ENCODE assay signal across 15 cellular contexts in the genomic region with DNA sequence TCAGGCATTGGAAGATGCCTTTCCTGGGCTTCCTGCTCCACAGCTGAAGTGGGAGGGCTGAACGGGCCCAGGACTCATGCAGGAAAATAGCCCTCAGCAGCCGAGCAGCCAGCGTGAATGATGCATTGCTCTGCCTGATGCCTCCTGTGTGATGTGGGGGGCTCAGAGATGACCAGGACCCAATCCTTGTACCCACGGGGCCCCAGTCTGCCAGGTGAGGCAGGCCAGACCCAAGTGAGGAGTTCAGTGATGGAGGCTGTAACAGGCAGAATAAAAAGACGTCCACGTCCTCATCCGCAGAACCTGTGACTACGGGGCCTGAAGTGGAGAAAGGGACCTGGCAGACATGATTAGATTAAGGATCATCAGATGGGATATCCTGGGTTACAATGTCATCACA.
DNase-seq lines count a peak whose midpoint lies in the region; ATAC-seq and TF ChIP-seq lines count a peak whose summit lies in the region.
"Had no signal": no experiment of that assay in that cellular context is flagged by ENCODE, and none has a peak within 500 bp of the region (broad histone marks: within the 10 kb centered on the region; RNA-seq: fewer than 3 reads in every experiment).

No MANE protein-coding gene starts in this region.

- H3K27me3 Mint-ChIP-seq in brain: peaks cover 7% of the 10 kb centered on the region
- peaks cover 16% of the 10 kb centered on the region for H3K27me3 Mint-ChIP-seq in nephron progenitor cell (ENCODE audit: low read depth, poor library complexity)
- H3K27me3 Mint-ChIP-seq in type B pancreatic cell: peaks cover 5% of the 10 kb centered on the region
- no peaks in the 10 kb centered on the region for H3K27me3 Mint-ChIP-seq in activated CD4-positive, alpha-beta T cell treated with anti-CD3 and anti-CD28 coated beads, Interleukin-2, amount 10 ng/mL, durations not matched to agents 7 days and 5 days

- H3K27ac Mint-ChIP-seq in brain: peak overlapping the region; percentile 18 to 89 (median 79)
- peak overlapping the region; percentile 70 for H3K27ac Mint-ChIP-seq in nephron progenitor cell
- H3K27ac Mint-ChIP-seq in type B pancreatic cell: no peak overlapping the region
- no peak overlapping the region for H3K27ac Mint-ChIP-seq in activated CD4-positive, alpha-beta T cell treated with anti-CD3 and anti-CD28 coated beads, Interleukin-2, amount 10 ng/mL, durations not matched to agents 7 days and 5 days

- CTCF ChIA-PET in activated CD4-positive, alpha-beta T cell treated with anti-CD3 and anti-CD28 coated beads, Interleukin-2, amount 10 ng/mL, durations not matched to agents 7 days and 5 days (lab: Charles Lee): no interaction called here

- H3K4me3 Mint-ChIP-seq in brain (peak overlapping the region in 1 of 5 experiments; percentile 18), nephron progenitor cell (no peak overlapping the region), type B pancreatic cell (no peak overlapping the region)
- no peak overlapping the region for H3K4me3 Mint-ChIP-seq in activated CD4-positive, alpha-beta T cell treated with anti-CD3 and anti-CD28 coated beads, Interleukin-2, amount 10 ng/mL, durations not matched to agents 7 days and 5 days

- ATAC-seq in GM21576 (IDR thresholded peaks at IDR 0.05; ENCODE audit: unreplicated experiment): no peak

- peaks cover 0 to 18% (median 13%) of the 10 kb centered on the region in 5 experiments for H3K9me3 Mint-ChIP-seq in brain
- H3K9me3 Mint-ChIP-seq in nephron progenitor cell: peaks cover 18% of the 10 kb centered on the region
- H3K9me3 Mint-ChIP-seq in type B pancreatic cell: no peaks in the 10 kb centered on the region
- H3K9me3 Mint-ChIP-seq in activated CD4-positive, alpha-beta T cell treated with anti-CD3 and anti-CD28 coated beads, Interleukin-2, amount 10 ng/mL, durations not matched to agents 7 days and 5 days: peaks cover 14% of the 10 kb centered on the region

- POLR2A ChIA-PET in activated CD4-positive, alpha-beta T cell treated with anti-CD3 and anti-CD28 coated beads, Interleukin-2, amount 10 ng/mL, durations not matched to agents 7 days and 5 days (lab: Charles Lee): no interaction called here

- H3K36me3 Mint-ChIP-seq in brain (no peaks in the 10 kb centered on the region), nephron progenitor cell (ENCODE audit: low read depth) (no peaks in the 10 kb centered on the region), type B pancreatic cell (peaks cover 1% of the 10 kb centered on the region)
- H3K36me3 Mint-ChIP-seq in activated CD4-positive, alpha-beta T cell treated with anti-CD3 and anti-CD28 coated beads, Interleukin-2, amount 10 ng/mL, durations not matched to agents 7 days and 5 days (ENCODE audit: low read depth): no peaks in the 10 kb centered on the region

- TF ChIP-seq CTCF in brain (conservative IDR thresholded peaks at IDR 0.05): no peak
- no peak for TF ChIP-seq CTCF in nephron progenitor cell (IDR thresholded peaks at IDR 0.05)
- TF ChIP-seq CTCF in type B pancreatic cell (conservative IDR thresholded peaks at IDR 0.05): no peak

- peaks cover 59% of the 10 kb centered on the region for H3K4me1 Mint-ChIP-seq in brain
- H3K4me1 Mint-ChIP-seq in nephron progenitor cell: peaks cover 56% of the 10 kb centered on the region
- H3K4me1 Mint-ChIP-seq in type B pancreatic cell (ENCODE audit: unreplicated experiment): peaks cover 4% of the 10 kb centered on the region
- H3K4me1 Mint-ChIP-seq in activated CD4-positive, alpha-beta T cell treated with anti-CD3 and anti-CD28 coated beads, Interleukin-2, amount 10 ng/mL, durations not matched to agents 7 days and 5 days: no peaks in the 10 kb centered on the region

- peak; percentile 37 for DNase-seq in activated effector memory CD4-positive, alpha-beta T cell treated with anti-CD3 and anti-CD28 coated beads, Interleukin-2, amount 50 U/mL, for 16 hours
- DNase-seq in activated effector memory CD4-positive, alpha-beta T cell treated with Interleukin-2 at 50 U/mL for 16 hours: no peak
- DNase-seq in nephron progenitor cell (no peak), type B pancreatic cell (ENCODE audit: extremely low spot score, unreplicated experiment) (peak; percentile 48), SW480 (ENCODE audit: low spot score) (no peak)
- DNase-seq in activated CD4-positive, alpha-beta T cell treated with anti-CD3 and anti-CD28 coated beads, Interleukin-2, amount 10 ng/mL, durations not matched to agents 7 days and 5 days: no peak
- DNase-seq: DMS79 treated with DMSO at 0.1 percent for 48 hours; HCEC 1CT; IMR-90; NCI-H1105 treated with DMSO at 0.1 percent for 48 hours; NCI-H187; NCI-H446; NK-92 treated with Interleukin-12 subunit alpha and Interleukin-12 subunit beta, amount 100 ng/mL, for 24 hours had no signal

Comparison
In these comparisons a context has a peak if more than half of its experiments do, and no peak if none do; other contexts are left out.
1. DNase-seq: peak in activated effector memory CD4-positive, alpha-beta T cell treated with anti-CD3 and anti-CD28 coated beads, Interleukin-2, amount 50 U/mL, for 16 hours (single experiment) and type B pancreatic cell (single experiment); none in activated effector memory CD4-positive, alpha-beta T cell treated with Interleukin-2 at 50 U/mL for 16 hours (single experiment), nephron progenitor cell (single experiment), activated CD4-positive, alpha-beta T cell treated with anti-CD3 and anti-CD28 coated beads, Interleukin-2, amount 10 ng/mL, durations not matched to agents 7 days and 5 days (single experiment) and SW480 (single experiment).
2. H3K27ac Mint-ChIP-seq: peak in brain (5 of 5) and nephron progenitor cell (single experiment); none in type B pancreatic cell (single experiment) and activated CD4-positive, alpha-beta T cell treated with anti-CD3 and anti-CD28 coated beads, Interleukin-2, amount 10 ng/mL, durations not matched to agents 7 days and 5 days (single experiment).